Comparison of ENCODE assay signal across 1 cellular context in the genomic region with DNA sequence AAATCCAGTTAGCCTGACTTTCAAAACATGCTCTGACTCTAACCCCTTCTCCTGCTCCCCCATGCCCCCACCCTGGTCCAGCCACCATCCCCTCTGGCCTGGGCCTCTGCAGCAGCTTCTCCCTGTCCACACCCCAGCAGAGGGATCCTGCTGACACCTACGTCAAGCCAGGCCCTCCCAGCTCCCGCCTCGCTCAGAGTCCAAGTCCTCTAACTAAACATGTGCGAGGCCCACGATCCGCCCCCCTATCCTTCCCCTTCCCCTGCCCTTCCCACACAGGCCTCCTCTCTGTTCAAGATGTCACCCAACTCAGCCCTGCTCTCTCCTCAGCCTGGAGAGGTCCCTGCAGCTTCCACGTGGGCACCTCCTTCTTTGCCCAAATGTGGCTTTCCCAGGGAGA.
TF ChIP-seq lines count a peak whose summit lies in the region.

No MANE protein-coding gene starts in this region.

TF ChIP-seq in HepG2, 621 proteins besides CTCF, POLR2A, EP300 and RAD21 (continued from another document and continues in another):
- TF ChIP-seq, protein P1, sequence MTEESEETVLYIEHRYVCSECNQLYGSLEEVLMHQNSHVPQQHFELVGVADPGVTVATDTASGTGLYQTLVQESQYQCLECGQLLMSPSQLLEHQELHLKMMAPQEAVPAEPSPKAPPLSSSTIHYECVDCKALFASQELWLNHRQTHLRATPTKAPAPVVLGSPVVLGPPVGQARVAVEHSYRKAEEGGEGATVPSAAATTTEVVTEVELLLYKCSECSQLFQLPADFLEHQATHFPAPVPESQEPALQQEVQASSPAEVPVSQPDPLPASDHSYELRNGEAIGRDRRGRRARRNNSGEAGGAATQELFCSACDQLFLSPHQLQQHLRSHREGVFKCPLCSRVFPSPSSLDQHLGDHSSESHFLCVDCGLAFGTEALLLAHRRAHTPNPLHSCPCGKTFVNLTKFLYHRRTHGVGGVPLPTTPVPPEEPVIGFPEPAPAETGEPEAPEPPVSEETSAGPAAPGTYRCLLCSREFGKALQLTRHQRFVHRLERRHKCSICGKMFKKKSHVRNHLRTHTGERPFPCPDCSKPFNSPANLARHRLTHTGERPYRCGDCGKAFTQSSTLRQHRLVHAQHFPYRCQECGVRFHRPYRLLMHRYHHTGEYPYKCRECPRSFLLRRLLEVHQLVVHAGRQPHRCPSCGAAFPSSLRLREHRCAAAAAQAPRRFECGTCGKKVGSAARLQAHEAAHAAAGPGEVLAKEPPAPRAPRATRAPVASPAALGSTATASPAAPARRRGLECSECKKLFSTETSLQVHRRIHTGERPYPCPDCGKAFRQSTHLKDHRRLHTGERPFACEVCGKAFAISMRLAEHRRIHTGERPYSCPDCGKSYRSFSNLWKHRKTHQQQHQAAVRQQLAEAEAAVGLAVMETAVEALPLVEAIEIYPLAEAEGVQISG (CRISPR knock-in tag; IDR thresholded peaks at IDR 0.05) = peak; percentile 54; the same call in 1 of the 2 replicates
- TF ChIP-seq ZNF253 (CRISPR knock-in tag; IDR thresholded peaks at IDR 0.05; ENCODE audit: borderline replicate concordance) = no peak
- TF ChIP-seq ZNF468 (CRISPR knock-in tag; IDR thresholded peaks at IDR 0.05) = 0 out of 2 replicates have a peak, but pooled peaks have one; percentile 35
- TF ChIP-seq DNMT3B (CRISPR knock-in tag; conservative IDR thresholded peaks at IDR 0.05) = no peak
- TF ChIP-seq ZNF607 (CRISPR knock-in tag; IDR thresholded peaks at IDR 0.05; ENCODE audit: borderline replicate concordance) = 0 out of 2 replicates have a peak, but pooled peaks have one; percentile 36
- no peak for TF ChIP-seq RBFOX2 (IDR thresholded peaks at IDR 0.05; ENCODE audit: low read depth, low read length)
- no peak for TF ChIP-seq KAT7 (CRISPR knock-in tag; IDR thresholded peaks at IDR 0.05; ENCODE audit: borderline replicate concordance)
- TF ChIP-seq, protein P2, sequence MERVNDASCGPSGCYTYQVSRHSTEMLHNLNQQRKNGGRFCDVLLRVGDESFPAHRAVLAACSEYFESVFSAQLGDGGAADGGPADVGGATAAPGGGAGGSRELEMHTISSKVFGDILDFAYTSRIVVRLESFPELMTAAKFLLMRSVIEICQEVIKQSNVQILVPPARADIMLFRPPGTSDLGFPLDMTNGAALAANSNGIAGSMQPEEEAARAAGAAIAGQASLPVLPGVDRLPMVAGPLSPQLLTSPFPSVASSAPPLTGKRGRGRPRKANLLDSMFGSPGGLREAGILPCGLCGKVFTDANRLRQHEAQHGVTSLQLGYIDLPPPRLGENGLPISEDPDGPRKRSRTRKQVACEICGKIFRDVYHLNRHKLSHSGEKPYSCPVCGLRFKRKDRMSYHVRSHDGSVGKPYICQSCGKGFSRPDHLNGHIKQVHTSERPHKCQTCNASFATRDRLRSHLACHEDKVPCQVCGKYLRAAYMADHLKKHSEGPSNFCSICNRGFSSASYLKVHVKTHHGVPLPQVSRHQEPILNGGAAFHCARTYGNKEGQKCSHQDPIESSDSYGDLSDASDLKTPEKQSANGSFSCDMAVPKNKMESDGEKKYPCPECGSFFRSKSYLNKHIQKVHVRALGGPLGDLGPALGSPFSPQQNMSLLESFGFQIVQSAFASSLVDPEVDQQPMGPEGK (CRISPR knock-in tag; IDR thresholded peaks at IDR 0.05) = peak; percentile 67; the same call in 1 of the 2 replicates
- TF ChIP-seq ZNF230 (CRISPR knock-in tag; IDR thresholded peaks at IDR 0.05) = 0 out of 2 replicates have a peak, but pooled peaks have one; percentile 52
- TF ChIP-seq POLR2AphosphoS2 (IDR thresholded peaks at IDR 0.05; ENCODE audit: low read depth, low read length) = no peak
- TF ChIP-seq FOXA1 (IDR thresholded peaks at IDR 0.05) = no peak
- TF ChIP-seq FOXA1 (CRISPR knock-in tag; IDR thresholded peaks at IDR 0.05) = 0 out of 2 replicates have a peak, but pooled peaks have one; percentile 29
- peak; percentile 73; the same call in 1 of the 2 replicates for TF ChIP-seq ZNF292 (CRISPR knock-in tag; IDR thresholded peaks at IDR 0.05; ENCODE audit: borderline replicate concordance, low read depth)
- TF ChIP-seq ZNF232 (CRISPR knock-in tag; IDR thresholded peaks at IDR 0.05; ENCODE audit: borderline replicate concordance) = no peak
- TF ChIP-seq CBX5 (CRISPR knock-in tag; IDR thresholded peaks at IDR 0.05; ENCODE audit: borderline replicate concordance) = no peak
- 0 out of 2 replicates have a peak, but pooled peaks have one; percentile 27 for TF ChIP-seq ZNF557 (CRISPR knock-in tag; IDR thresholded peaks at IDR 0.05)
- no peak for TF ChIP-seq ADNP (CRISPR knock-in tag; IDR thresholded peaks at IDR 0.05)
- TF ChIP-seq, protein P3, sequence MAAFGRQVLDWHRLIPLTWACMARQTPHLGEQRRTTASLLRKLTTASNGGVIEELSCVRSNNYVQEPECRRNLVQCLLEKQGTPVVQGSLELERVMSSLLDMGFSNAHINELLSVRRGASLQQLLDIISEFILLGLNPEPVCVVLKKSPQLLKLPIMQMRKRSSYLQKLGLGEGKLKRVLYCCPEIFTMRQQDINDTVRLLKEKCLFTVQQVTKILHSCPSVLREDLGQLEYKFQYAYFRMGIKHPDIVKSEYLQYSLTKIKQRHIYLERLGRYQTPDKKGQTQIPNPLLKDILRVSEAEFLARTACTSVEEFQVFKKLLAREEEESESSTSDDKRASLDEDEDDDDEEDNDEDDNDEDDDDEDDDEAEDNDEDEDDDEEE (CRISPR knock-in tag; IDR thresholded peaks at IDR 0.05) = 0 out of 2 replicates have a peak, but pooled peaks have one; percentile 38
- TF ChIP-seq RAD51 (IDR thresholded peaks at IDR 0.05; ENCODE audit: borderline replicate concordance) = no peak
- TF ChIP-seq SIX4 (CRISPR knock-in tag; IDR thresholded peaks at IDR 0.05) = no peak
- peak; percentile 87 for TF ChIP-seq MYC (CRISPR knock-in tag; IDR thresholded peaks at IDR 0.05; ENCODE audit: borderline replicate concordance)
- TF ChIP-seq, protein P4, sequence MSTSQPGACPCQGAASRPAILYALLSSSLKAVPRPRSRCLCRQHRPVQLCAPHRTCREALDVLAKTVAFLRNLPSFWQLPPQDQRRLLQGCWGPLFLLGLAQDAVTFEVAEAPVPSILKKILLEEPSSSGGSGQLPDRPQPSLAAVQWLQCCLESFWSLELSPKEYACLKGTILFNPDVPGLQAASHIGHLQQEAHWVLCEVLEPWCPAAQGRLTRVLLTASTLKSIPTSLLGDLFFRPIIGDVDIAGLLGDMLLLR (CRISPR knock-in tag; IDR thresholded peaks at IDR 0.05) = 0 out of 2 replicates have a peak, but pooled peaks have one; percentile 70
- TF ChIP-seq, protein P5, sequence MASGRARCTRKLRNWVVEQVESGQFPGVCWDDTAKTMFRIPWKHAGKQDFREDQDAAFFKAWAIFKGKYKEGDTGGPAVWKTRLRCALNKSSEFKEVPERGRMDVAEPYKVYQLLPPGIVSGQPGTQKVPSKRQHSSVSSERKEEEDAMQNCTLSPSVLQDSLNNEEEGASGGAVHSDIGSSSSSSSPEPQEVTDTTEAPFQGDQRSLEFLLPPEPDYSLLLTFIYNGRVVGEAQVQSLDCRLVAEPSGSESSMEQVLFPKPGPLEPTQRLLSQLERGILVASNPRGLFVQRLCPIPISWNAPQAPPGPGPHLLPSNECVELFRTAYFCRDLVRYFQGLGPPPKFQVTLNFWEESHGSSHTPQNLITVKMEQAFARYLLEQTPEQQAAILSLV (CRISPR knock-in tag; IDR thresholded peaks at IDR 0.05; ENCODE audit: borderline replicate concordance) = peak; percentile 54; the same call in 1 of the 2 replicates
- no peak for TF ChIP-seq ZNF768 (CRISPR knock-in tag; IDR thresholded peaks at IDR 0.05)
- TF ChIP-seq NFKB2 (CRISPR knock-in tag; IDR thresholded peaks at IDR 0.05; ENCODE audit: borderline replicate concordance) = peak; percentile 33; the same call in 1 of the 2 replicates
- 0 out of 2 replicates have a peak, but pooled peaks have one; percentile 10 for TF ChIP-seq PITX1 (CRISPR knock-in tag; IDR thresholded peaks at IDR 0.05)
- TF ChIP-seq MXI1 (IDR thresholded peaks at IDR 0.05; ENCODE audit: borderline replicate concordance, low read depth, low read length) = peak; percentile 74; the same call in 1 of the 3 replicates
- 0 out of 2 replicates have a peak, but pooled peaks have one; percentile 28 for TF ChIP-seq MAZ (IDR thresholded peaks at IDR 0.05; ENCODE audit: borderline replicate concordance, low read depth, low read length)
- TF ChIP-seq MAZ (CRISPR knock-in tag; IDR thresholded peaks at IDR 0.05; ENCODE audit: low read depth) = peak; percentile 19; the same call in 1 of the 2 replicates
- peak; percentile 31; the same call in 1 of the 2 replicates for TF ChIP-seq CREB1 (IDR thresholded peaks at IDR 0.05)
- no peak for TF ChIP-seq CREB1 (CRISPR knock-in tag; IDR thresholded peaks at IDR 0.05)
- TF ChIP-seq ZNF441 (CRISPR knock-in tag; IDR thresholded peaks at IDR 0.05; ENCODE audit: borderline replicate concordance) = peak; percentile 95
- peak; percentile 67; the same call in 1 of the 2 replicates for TF ChIP-seq ZNF598 (CRISPR knock-in tag; IDR thresholded peaks at IDR 0.05; ENCODE audit: borderline replicate concordance)
- TF ChIP-seq, protein P6, sequence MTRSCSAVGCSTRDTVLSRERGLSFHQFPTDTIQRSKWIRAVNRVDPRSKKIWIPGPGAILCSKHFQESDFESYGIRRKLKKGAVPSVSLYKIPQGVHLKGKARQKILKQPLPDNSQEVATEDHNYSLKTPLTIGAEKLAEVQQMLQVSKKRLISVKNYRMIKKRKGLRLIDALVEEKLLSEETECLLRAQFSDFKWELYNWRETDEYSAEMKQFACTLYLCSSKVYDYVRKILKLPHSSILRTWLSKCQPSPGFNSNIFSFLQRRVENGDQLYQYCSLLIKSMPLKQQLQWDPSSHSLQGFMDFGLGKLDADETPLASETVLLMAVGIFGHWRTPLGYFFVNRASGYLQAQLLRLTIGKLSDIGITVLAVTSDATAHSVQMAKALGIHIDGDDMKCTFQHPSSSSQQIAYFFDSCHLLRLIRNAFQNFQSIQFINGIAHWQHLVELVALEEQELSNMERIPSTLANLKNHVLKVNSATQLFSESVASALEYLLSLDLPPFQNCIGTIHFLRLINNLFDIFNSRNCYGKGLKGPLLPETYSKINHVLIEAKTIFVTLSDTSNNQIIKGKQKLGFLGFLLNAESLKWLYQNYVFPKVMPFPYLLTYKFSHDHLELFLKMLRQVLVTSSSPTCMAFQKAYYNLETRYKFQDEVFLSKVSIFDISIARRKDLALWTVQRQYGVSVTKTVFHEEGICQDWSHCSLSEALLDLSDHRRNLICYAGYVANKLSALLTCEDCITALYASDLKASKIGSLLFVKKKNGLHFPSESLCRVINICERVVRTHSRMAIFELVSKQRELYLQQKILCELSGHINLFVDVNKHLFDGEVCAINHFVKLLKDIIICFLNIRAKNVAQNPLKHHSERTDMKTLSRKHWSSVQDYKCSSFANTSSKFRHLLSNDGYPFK (CRISPR knock-in tag; IDR thresholded peaks at IDR 0.05; ENCODE audit: borderline replicate concordance) = peak; percentile 100
- no peak for TF ChIP-seq ZNF138 (CRISPR knock-in tag; IDR thresholded peaks at IDR 0.05; ENCODE audit: low read depth)
- TF ChIP-seq NR2F1 (CRISPR knock-in tag; IDR thresholded peaks at IDR 0.05) = no peak
- 0 out of 2 replicates have a peak, but pooled peaks have one; percentile 61 for TF ChIP-seq ZNF556 (CRISPR knock-in tag; IDR thresholded peaks at IDR 0.05; ENCODE audit: borderline replicate concordance)
- TF ChIP-seq FOXP1 (IDR thresholded peaks at IDR 0.05) = no peak
- no peak for TF ChIP-seq FOXP1 (CRISPR knock-in tag; IDR thresholded peaks at IDR 0.05)
- TF ChIP-seq MXD4 (CRISPR knock-in tag; IDR thresholded peaks at IDR 0.05) = peak; percentile 30; the same call in 1 of the 2 replicates
- TF ChIP-seq, protein P7, sequence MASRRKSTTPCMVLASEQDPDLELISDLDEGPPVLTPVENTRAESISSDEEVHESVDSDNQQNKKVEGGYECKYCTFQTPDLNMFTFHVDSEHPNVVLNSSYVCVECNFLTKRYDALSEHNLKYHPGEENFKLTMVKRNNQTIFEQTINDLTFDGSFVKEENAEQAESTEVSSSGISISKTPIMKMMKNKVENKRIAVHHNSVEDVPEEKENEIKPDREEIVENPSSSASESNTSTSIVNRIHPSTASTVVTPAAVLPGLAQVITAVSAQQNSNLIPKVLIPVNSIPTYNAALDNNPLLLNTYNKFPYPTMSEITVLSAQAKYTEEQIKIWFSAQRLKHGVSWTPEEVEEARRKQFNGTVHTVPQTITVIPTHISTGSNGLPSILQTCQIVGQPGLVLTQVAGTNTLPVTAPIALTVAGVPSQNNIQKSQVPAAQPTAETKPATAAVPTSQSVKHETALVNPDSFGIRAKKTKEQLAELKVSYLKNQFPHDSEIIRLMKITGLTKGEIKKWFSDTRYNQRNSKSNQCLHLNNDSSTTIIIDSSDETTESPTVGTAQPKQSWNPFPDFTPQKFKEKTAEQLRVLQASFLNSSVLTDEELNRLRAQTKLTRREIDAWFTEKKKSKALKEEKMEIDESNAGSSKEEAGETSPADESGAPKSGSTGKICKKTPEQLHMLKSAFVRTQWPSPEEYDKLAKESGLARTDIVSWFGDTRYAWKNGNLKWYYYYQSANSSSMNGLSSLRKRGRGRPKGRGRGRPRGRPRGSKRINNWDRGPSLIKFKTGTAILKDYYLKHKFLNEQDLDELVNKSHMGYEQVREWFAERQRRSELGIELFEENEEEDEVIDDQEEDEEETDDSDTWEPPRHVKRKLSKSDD (CRISPR knock-in tag; IDR thresholded peaks at IDR 0.05; ENCODE audit: low read depth) = peak; percentile 37; the same call in 1 of the 2 replicates
- TF ChIP-seq, protein P8, sequence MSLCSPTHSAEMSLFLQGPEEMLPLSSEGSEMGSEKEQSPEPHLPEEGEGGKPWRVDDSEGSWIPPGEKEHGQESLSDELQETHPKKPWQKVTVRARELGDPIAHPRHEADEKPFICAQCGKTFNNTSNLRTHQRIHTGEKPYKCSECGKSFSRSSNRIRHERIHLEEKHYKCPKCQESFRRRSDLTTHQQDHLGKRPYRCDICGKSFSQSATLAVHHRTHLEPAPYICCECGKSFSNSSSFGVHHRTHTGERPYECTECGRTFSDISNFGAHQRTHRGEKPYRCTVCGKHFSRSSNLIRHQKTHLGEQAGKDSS (CRISPR knock-in tag; IDR thresholded peaks at IDR 0.05; ENCODE audit: borderline replicate concordance, low read depth) = 0 out of 2 replicates have a peak, but pooled peaks have one; percentile 38
- peak; percentile 71 for TF ChIP-seq ZFY (CRISPR knock-in tag; IDR thresholded peaks at IDR 0.05)
- TF ChIP-seq, protein P9, sequence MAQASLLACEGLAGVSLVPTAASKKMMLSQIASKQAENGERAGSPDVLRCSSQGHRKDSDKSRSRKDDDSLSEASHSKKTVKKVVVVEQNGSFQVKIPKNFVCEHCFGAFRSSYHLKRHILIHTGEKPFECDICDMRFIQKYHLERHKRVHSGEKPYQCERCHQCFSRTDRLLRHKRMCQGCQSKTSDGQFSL (CRISPR knock-in tag; IDR thresholded peaks at IDR 0.05) = 0 out of 2 replicates have a peak, but pooled peaks have one; percentile 24
- TF ChIP-seq PAX8 (CRISPR knock-in tag; IDR thresholded peaks at IDR 0.05; ENCODE audit: borderline replicate concordance) = no peak
